ENCODE assay signal across 8 cellular contexts in the genomic region with DNA sequence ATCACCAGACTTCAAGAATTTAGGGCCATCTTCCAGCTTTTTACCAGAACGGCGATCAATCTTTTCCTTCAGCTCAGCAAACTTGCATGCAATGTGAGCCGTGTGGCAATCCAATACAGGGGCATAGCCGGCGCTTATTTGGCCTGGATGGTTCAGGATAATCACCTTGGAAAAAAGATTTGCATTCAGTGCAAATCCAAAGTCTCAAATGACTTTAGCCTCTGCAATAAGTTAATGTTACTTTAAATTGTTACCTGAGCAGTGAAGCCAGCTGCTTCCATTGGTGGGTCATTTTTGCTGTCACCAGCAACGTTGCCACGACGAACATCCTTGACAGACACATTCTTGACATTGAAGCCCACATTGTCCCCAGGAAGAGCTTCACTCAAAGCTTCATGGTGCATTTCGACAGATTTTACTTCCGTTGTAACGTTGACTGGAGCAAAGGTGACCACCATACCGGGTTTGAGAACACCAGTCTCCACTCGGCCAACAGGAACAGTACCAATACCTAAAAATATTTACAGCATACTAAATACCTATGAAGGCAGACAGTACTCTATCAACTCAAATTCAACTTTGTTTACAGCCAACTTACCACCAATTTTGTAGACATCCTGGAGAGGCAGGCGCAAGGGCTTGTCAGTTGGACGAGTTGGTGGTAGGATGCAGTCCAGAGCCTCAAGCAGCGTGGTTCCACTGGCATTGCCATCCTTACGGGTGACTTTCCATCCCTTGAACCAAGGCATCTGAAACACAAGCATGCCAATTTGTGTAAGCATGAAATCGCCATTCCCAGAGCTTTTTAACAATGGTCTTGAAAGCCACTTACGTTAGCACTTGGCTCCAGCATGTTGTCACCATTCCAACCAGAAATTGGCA. TPM values are rescaled to one million over a fixed set of nuclear protein-coding genes. Genes with fewer than 3 reads are reported as not detected.
DNase-seq lines count a peak whose midpoint lies in the region; ATAC-seq and TF ChIP-seq lines count a peak whose summit lies in the region.
"Not testable (repeated sequence)": the region's sequence is repeated elsewhere in the genome, so short reads cannot be mapped to it uniquely, and the experiment has no call there.

No MANE protein-coding gene starts in this region.

- not testable (repeated sequence) for H3K27me3 Mint-ChIP-seq in CD14-positive monocyte (ENCODE audit: low read depth in 3 of 3); activated T-helper 2 cell treated with anti-CD3 and anti-CD28 coated beads, Interferon-gamma antibody, Interleukin-2, Interleukin-4, amounts not matched to agents 10 μg/mL and 5 μg/mL and 100 μg/mL, durations not matched to agents 14 hours and 24 hours and 36 hours (ENCODE audit: low read depth); naive B cell; stimulated activated naive CD8-positive, alpha-beta T cell treated with anti-CD3 and anti-CD28 coated beads, Interleukin-15, Interleukin-2, amounts not matched to agents 100 ng/mL and 50 ng/mL, for 24 hours
- H3K27me3 Mint-ChIP-seq in HFFc6 (ENCODE audit: insufficient read depth), result peaks cover 74% of the 10 kb centered on the region

- H3K4me3 ChIP-seq in RWPE2 (ENCODE audit: severe bottlenecking) (peak overlapping the region; percentile 90), left ventricle myocardium inferior (peak overlapping the region; percentile 90)

- not testable (repeated sequence) for H3K9me3 ChIP-seq in RWPE2 (ENCODE audit: severe bottlenecking); left ventricle myocardium inferior (replicated peaks)

- not testable (repeated sequence) for TF ChIP-seq CTCF in CD14-positive monocyte (IDR thresholded peaks at IDR 0.05); HFFc6 (IDR thresholded peaks at IDR 0.05); RWPE2 (IDR thresholded peaks at IDR 0.05; ENCODE audit: poor library complexity, severe bottlenecking); left ventricle myocardium inferior (IDR thresholded peaks at IDR 0.05; ENCODE audit: borderline replicate concordance)

- peak overlapping the region; percentile 86 to 100 (median 99) for H3K27ac Mint-ChIP-seq in CD14-positive monocyte
- H3K27ac Mint-ChIP-seq in HFFc6, result peak overlapping the region; percentile 100
- H3K27ac Mint-ChIP-seq in activated T-helper 2 cell treated with anti-CD3 and anti-CD28 coated beads, Interferon-gamma antibody, Interleukin-2, Interleukin-4, amounts not matched to agents 10 μg/mL and 5 μg/mL and 100 μg/mL, durations not matched to agents 14 hours and 24 hours and 36 hours, result peak overlapping the region; percentile 99
- H3K27ac Mint-ChIP-seq in naive B cell, result peak overlapping the region; percentile 38 to 99 (median 83)
- peak overlapping the region; percentile 100 for H3K27ac Mint-ChIP-seq in stimulated activated naive CD8-positive, alpha-beta T cell treated with anti-CD3 and anti-CD28 coated beads, Interleukin-15, Interleukin-2, amounts not matched to agents 100 ng/mL and 50 ng/mL, for 24 hours

- H3K4me1 ChIP-seq in RWPE2 (ENCODE audit: insufficient read depth, poor library complexity, severe bottlenecking), result not testable (repeated sequence)
- peaks cover 73% of the 10 kb centered on the region for H3K4me1 ChIP-seq in left ventricle myocardium inferior

- not testable (repeated sequence) for H3K27me3 ChIP-seq in RWPE2 (ENCODE audit: insufficient read depth, poor library complexity, severe bottlenecking)
- peaks cover 41% of the 10 kb centered on the region for H3K27me3 ChIP-seq in left ventricle myocardium inferior (ENCODE audit: low read depth)

- H3K4me1 Mint-ChIP-seq in CD14-positive monocyte (peaks cover 56% of the 10 kb centered on the region), HFFc6 (ENCODE audit: low read depth) (peaks cover 39% of the 10 kb centered on the region), naive B cell (peaks cover 48 to 74% (median 51%) of the 10 kb centered on the region in 3 donors)
- H3K4me1 Mint-ChIP-seq in activated T-helper 2 cell treated with anti-CD3 and anti-CD28 coated beads, Interferon-gamma antibody, Interleukin-2, Interleukin-4, amounts not matched to agents 10 μg/mL and 5 μg/mL and 100 μg/mL, durations not matched to agents 14 hours and 24 hours and 36 hours (ENCODE audit: low read depth), result peaks cover 35% of the 10 kb centered on the region
- peaks cover 73% of the 10 kb centered on the region for H3K4me1 Mint-ChIP-seq in stimulated activated naive CD8-positive, alpha-beta T cell treated with anti-CD3 and anti-CD28 coated beads, Interleukin-15, Interleukin-2, amounts not matched to agents 100 ng/mL and 50 ng/mL, for 24 hours (ENCODE audit: low read depth)

- H3K36me3 Mint-ChIP-seq in CD14-positive monocyte (peaks cover 50 to 60% of the 10 kb centered on the region in 2 donors), HFFc6 (ENCODE audit: low read depth) (peaks cover 59% of the 10 kb centered on the region), naive B cell (peaks cover 22 to 24% of the 10 kb centered on the region in 2 donors)
- peaks cover 70% of the 10 kb centered on the region for H3K36me3 Mint-ChIP-seq in activated T-helper 2 cell treated with anti-CD3 and anti-CD28 coated beads, Interferon-gamma antibody, Interleukin-2, Interleukin-4, amounts not matched to agents 10 μg/mL and 5 μg/mL and 100 μg/mL, durations not matched to agents 14 hours and 24 hours and 36 hours (ENCODE audit: low read depth)
- H3K36me3 Mint-ChIP-seq in stimulated activated naive CD8-positive, alpha-beta T cell treated with anti-CD3 and anti-CD28 coated beads, Interleukin-15, Interleukin-2, amounts not matched to agents 100 ng/mL and 50 ng/mL, for 24 hours (ENCODE audit: low read depth), result peaks cover 66% of the 10 kb centered on the region

- peak overlapping the region; percentile 97 for H3K27ac ChIP-seq in RWPE2 (ENCODE audit: poor library complexity, severe bottlenecking)
- H3K27ac ChIP-seq in left ventricle myocardium inferior (replicated peaks), result peak overlapping the region; percentile 41

- intact Hi-C loops in CD14-positive monocyte (cut with micrococcal nuclease), result loop anchor here (5.0 to 10.0 kb wide), 2 partner anchors 54 to 94 kb away; partner anchors contain the start of gene MTO1 (in 1 of the 2)
- intact Hi-C loops in activated T-helper 2 cell treated with anti-CD3 and anti-CD28 coated beads, Interferon-gamma antibody, Interleukin-2, Interleukin-4, amounts not matched to agents 10 μg/mL and 5 μg/mL and 100 μg/mL, durations not matched to agents 14 hours and 24 hours and 36 hours (cut with micrococcal nuclease), result not testable (repeated sequence)
- intact Hi-C loops in left ventricle myocardium inferior (cut with micrococcal nuclease), result loop anchor here (5.0 kb wide), 1 partner anchor 89 kb away; no protein-coding TSS in a partner anchor

- H3K9me3 Mint-ChIP-seq in CD14-positive monocyte; activated T-helper 2 cell treated with anti-CD3 and anti-CD28 coated beads, Interferon-gamma antibody, Interleukin-2, Interleukin-4, amounts not matched to agents 10 μg/mL and 5 μg/mL and 100 μg/mL, durations not matched to agents 14 hours and 24 hours and 36 hours; naive B cell; stimulated activated naive CD8-positive, alpha-beta T cell treated with anti-CD3 and anti-CD28 coated beads, Interleukin-15, Interleukin-2, amounts not matched to agents 100 ng/mL and 50 ng/mL, for 24 hours: not testable (repeated sequence)
- H3K9me3 Mint-ChIP-seq in HFFc6, result peaks cover 48% of the 10 kb centered on the region

- not testable (repeated sequence) for ATAC-seq in RWPE2 (ENCODE audit: low read depth); naive B cell (ENCODE audit: low read depth in 2 of 2)

- H3K4me3 Mint-ChIP-seq in CD14-positive monocyte (peak overlapping the region; percentile 69 to 95), HFFc6 (peak overlapping the region; percentile 97), naive B cell (peak overlapping the region; percentile 74 to 97 (median 86))
- peak overlapping the region; percentile 98 for H3K4me3 Mint-ChIP-seq in activated T-helper 2 cell treated with anti-CD3 and anti-CD28 coated beads, Interferon-gamma antibody, Interleukin-2, Interleukin-4, amounts not matched to agents 10 μg/mL and 5 μg/mL and 100 μg/mL, durations not matched to agents 14 hours and 24 hours and 36 hours (ENCODE audit: low read depth)
- H3K4me3 Mint-ChIP-seq in stimulated activated naive CD8-positive, alpha-beta T cell treated with anti-CD3 and anti-CD28 coated beads, Interleukin-15, Interleukin-2, amounts not matched to agents 100 ng/mL and 50 ng/mL, for 24 hours, result peak overlapping the region; percentile 99

- H3K36me3 ChIP-seq in RWPE2 (ENCODE audit: low read depth) (peaks cover 61% of the 10 kb centered on the region), left ventricle myocardium inferior (peaks cover 35% of the 10 kb centered on the region)

- DNase-seq in CD14-positive monocyte (ENCODE audit: low spot score); HFFc6; RWPE2 (ENCODE audit: low spot score); activated T-helper 2 cell treated with anti-CD3 and anti-CD28 coated beads, Interferon-gamma antibody, Interleukin-2, Interleukin-4, amounts not matched to agents 10 μg/mL and 5 μg/mL and 100 μg/mL, durations not matched to agents 14 hours and 24 hours and 36 hours (ENCODE audit: low spot score); left ventricle myocardium inferior; naive B cell: not testable (repeated sequence)
- peak; percentile 37 for DNase-seq in dermis blood vessel endothelial cell

RNA-seq across cellular contexts. Expression of gene EEF1A1, which starts 2.5 kb away (rescaled TPM):
- 1,000 to 10,000 TPM; 5,292 to 5,586 TPM for polyA plus RNA-seq in CD14-positive monocyte
- over 10,000 TPM in 4 of 6 experiments, 1,000 to 10,000 TPM in 2; 8,709 to 10,268 (median 10,123) TPM for total RNA-seq in HFFc6 (2021; fragmentation: NEBNext Ultra II Directional; extraction: Animal tissue kit (Norgen Biotek cat#: 25700))
- total RNA-seq in activated T-helper 2 cell treated with anti-CD3 and anti-CD28 coated beads, Interferon-gamma antibody, Interleukin-2, Interleukin-4, amounts not matched to agents 10 μg/mL and 5 μg/mL and 100 μg/mL, durations not matched to agents 14 hours and 24 hours and 36 hours, result 11,266 and 11,402 TPM in 2 replicates
- total RNA-seq in dermis blood vessel endothelial cell, result 21,419 and 26,919 TPM in 2 replicates
- 1,882 TPM for total RNA-seq in left ventricle myocardium inferior
- polyA plus RNA-seq in naive B cell (ENCODE audit: low read depth in 6 of 6), result over 10,000 TPM in 1 of 6 donors, 1,000 to 10,000 TPM in 5; 7,111 to 10,868 (median 8,890) TPM

RNA-seq across cellular contexts. Expression of gene MTO1, which starts 56.8 kb away (rescaled TPM):
- polyA plus RNA-seq in CD14-positive monocyte (10 to 100 TPM in 1 of 2 donors, 1 to 10 TPM in 1; 8.0 to 14.4 TPM), naive B cell (ENCODE audit: low read depth in 6 of 6) (10 to 100 TPM; 24.3 to 56.5 (median 30.8) TPM)
- total RNA-seq in HFFc6 (2021; fragmentation: NEBNext Ultra II Directional; extraction: Animal tissue kit (Norgen Biotek cat#: 25700)), result 10 to 100 TPM; 18.5 to 28.2 (median 21.5) TPM
- total RNA-seq in activated T-helper 2 cell treated with anti-CD3 and anti-CD28 coated beads, Interferon-gamma antibody, Interleukin-2, Interleukin-4, amounts not matched to agents 10 μg/mL and 5 μg/mL and 100 μg/mL, durations not matched to agents 14 hours and 24 hours and 36 hours, result 27.9 and 32.1 TPM in 2 replicates
- total RNA-seq in dermis blood vessel endothelial cell (28.8 and 30.0 TPM in 2 replicates), left ventricle myocardium inferior (30.4 TPM)
